ENCODE assay signal across 8 cellular contexts in the genomic region with DNA sequence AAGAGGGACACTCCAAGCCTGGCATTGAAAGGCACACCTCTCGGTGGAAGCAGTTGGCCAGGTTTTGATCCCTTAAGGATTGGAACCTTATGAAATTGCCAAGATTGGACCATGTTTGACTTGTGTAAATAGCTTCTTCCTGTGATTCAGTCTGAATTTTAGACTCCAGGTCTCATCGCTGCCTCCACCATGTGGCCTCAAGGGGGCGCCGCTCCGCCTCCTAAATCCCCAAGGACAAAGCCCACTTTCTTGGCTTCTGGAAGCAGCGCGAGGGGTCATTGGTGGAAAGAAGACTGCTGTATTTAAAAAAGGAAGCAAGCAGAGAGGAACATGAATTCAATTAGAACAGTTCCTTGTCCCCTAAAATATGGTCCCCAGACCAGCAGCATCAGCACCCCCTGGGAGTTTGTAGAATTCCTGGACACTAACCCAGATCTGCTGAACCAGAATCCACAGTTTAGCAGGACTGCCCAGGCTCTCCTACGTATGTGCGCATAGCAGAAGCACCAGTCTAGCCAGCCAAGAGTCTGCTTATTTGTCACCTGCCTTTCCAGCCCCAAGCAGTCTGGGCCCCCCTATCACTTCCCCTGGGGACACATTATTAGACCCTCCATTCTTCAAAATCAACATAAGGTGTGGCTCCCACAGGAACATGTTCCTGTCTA.
DNase-seq lines count a peak whose midpoint lies in the region; ATAC-seq and TF ChIP-seq lines count a peak whose summit lies in the region.

No MANE protein-coding gene starts in this region.

- no peaks in the 10 kb centered on the region for H3K36me3 Mint-ChIP-seq in activated T-cell treated with anti-CD3 and anti-CD28 coated beads, Interleukin-2, amount 50 U/mL, for 4 hours (ENCODE audit: insufficient read depth)

- intact Hi-C loops in heart left ventricle (cut with DNase I): no loop called here

- ATAC-seq in activated T-cell treated with anti-CD3 and anti-CD28 coated beads, Interleukin-2, amount 50 U/mL, for 4 hours: no peak
- ATAC-seq in heart left ventricle (peak in 1 of 4 donors; percentile 22), GM19328 (IDR thresholded peaks at IDR 0.05; ENCODE audit: unreplicated experiment) (no peak), GM18907 (IDR thresholded peaks at IDR 0.05; ENCODE audit: unreplicated experiment) (no peak)

- no peaks in the 10 kb centered on the region for H3K9me3 Mint-ChIP-seq in activated T-cell treated with anti-CD3 and anti-CD28 coated beads, Interleukin-2, amount 50 U/mL, for 4 hours

- DNase-seq in activated T-cell treated with anti-CD3 and anti-CD28 coated beads for 48 hours (ENCODE audit: low read depth) (peak; percentile 33), NCI-H1105 treated with DMSO at 0.1 percent for 48 hours (lab: John Stamatoyannopoulos, UW) (peak; percentile 45), heart left ventricle (peak in 4 of 5 donors; percentile 56 to 86 (median 68)), retinal pigment epithelial cell (ENCODE audit: low read depth) (no peak)
- no peak for DNase-seq in activated T-cell treated with anti-CD3 and anti-CD28 coated beads, Interleukin-2, amount 50 U/mL, for 4 hours

- TF ChIP-seq CTCF in WI38 (IDR thresholded peaks at IDR 0.05; ENCODE audit: low read depth, low read length) (peak; percentile 49), heart left ventricle (IDR thresholded peaks at IDR 0.05) (peak; percentile 61 to 87 (median 74)), retinal pigment epithelial cell (conservative IDR thresholded peaks at IDR 0.05; ENCODE audit: low read depth, low read length) (peak; percentile 87)

- H3K27me3 Mint-ChIP-seq in activated T-cell treated with anti-CD3 and anti-CD28 coated beads, Interleukin-2, amount 50 U/mL, for 4 hours (ENCODE audit: low read depth): peaks cover 8% of the 10 kb centered on the region

- H3K4me3 ChIP-seq in WI38 (ENCODE audit: low read depth, low read length) (no peak overlapping the region), heart left ventricle (no peak overlapping the region), retinal pigment epithelial cell (ENCODE audit: low read length) (no peak overlapping the region)

- H3K4me1 Mint-ChIP-seq in activated T-cell treated with anti-CD3 and anti-CD28 coated beads, Interleukin-2, amount 50 U/mL, for 4 hours (ENCODE audit: low read depth): no peaks in the 10 kb centered on the region

- H3K27ac ChIP-seq in heart left ventricle: peak overlapping the region in 8 of 12 donors; percentile 2 to 82 (median 36)

- no peaks in the 10 kb centered on the region for H3K9me3 ChIP-seq in heart left ventricle

- no peaks in the 10 kb centered on the region for H3K36me3 ChIP-seq in heart left ventricle

- no peaks in the 10 kb centered on the region for H3K27me3 ChIP-seq in heart left ventricle

- 30 to 40% (median 35%) methylated on average over 9 of the region's 9 CpGs for WGBS in heart left ventricle, 4 donors

- H3K4me1 ChIP-seq in heart left ventricle: peaks cover 10 to 54% (median 47%) of the 10 kb centered on the region in 12 donors

- no peak for TF ChIP-seq POLR2A in heart left ventricle (IDR thresholded peaks at IDR 0.05)

- H3K4me3 Mint-ChIP-seq in activated T-cell treated with anti-CD3 and anti-CD28 coated beads, Interleukin-2, amount 50 U/mL, for 4 hours: no peak overlapping the region

Comparison
In these comparisons a context has a peak if more than half of its experiments do, and no peak if none do; other contexts are left out.
1. DNase-seq: peak in activated T-cell treated with anti-CD3 and anti-CD28 coated beads for 48 hours (single experiment), NCI-H1105 treated with DMSO at 0.1 percent for 48 hours (single experiment) and heart left ventricle (4 of 5); none in activated T-cell treated with anti-CD3 and anti-CD28 coated beads, Interleukin-2, amount 50 U/mL, for 4 hours (single experiment) and retinal pigment epithelial cell (single experiment).
2. Peak in every context shown above with its lines, with median percentiles within 50 percentile points of each other: CTCF ChIP-seq.